In genomic region chr17:74815671-74816370, GRCh38 we compare ENCODE assay signal across 1 cellular context.
TF ChIP-seq lines count a peak whose summit lies in the region.

No MANE protein-coding gene starts in this region.

TF ChIP-seq in HepG2, 621 proteins besides CTCF, POLR2A, EP300 and RAD21:
- TF ChIP-seq ZSCAN21 (CRISPR knock-in tag; IDR thresholded peaks at IDR 0.05; ENCODE audit: borderline replicate concordance) (no peak), RNF2 (conservative IDR thresholded peaks at IDR 0.05; ENCODE audit: low read depth) (no peak), TAF15 (IDR thresholded peaks at IDR 0.05; ENCODE audit: low read depth, low read length, poor library complexity, severe bottlenecking) (no peak), TCF7L2 (IDR thresholded peaks at IDR 0.05; ENCODE audit: low read depth, low read length) (no peak), PBX2 (CRISPR knock-in tag; IDR thresholded peaks at IDR 0.05) (no peak), KDM2A (CRISPR knock-in tag; IDR thresholded peaks at IDR 0.05; ENCODE audit: borderline replicate concordance, low read depth) (no peak), RFX1 (IDR thresholded peaks at IDR 0.05) (no peak), ZNF563 (CRISPR knock-in tag; IDR thresholded peaks at IDR 0.05) (no peak), ZNF674 (CRISPR knock-in tag; IDR thresholded peaks at IDR 0.05; ENCODE audit: low read depth) (no peak), ZNF350 (CRISPR knock-in tag; IDR thresholded peaks at IDR 0.05; ENCODE audit: borderline replicate concordance, low read depth) (no peak), RAD51 (IDR thresholded peaks at IDR 0.05; ENCODE audit: borderline replicate concordance) (no peak), PHB2 (IDR thresholded peaks at IDR 0.05; ENCODE audit: partially characterized antibody) (no peak), ZNF556 (CRISPR knock-in tag; IDR thresholded peaks at IDR 0.05; ENCODE audit: borderline replicate concordance) (no peak), EEA1 (CRISPR knock-in tag; IDR thresholded peaks at IDR 0.05; ENCODE audit: borderline replicate concordance) (no peak), CSRNP2 (CRISPR knock-in tag; conservative IDR thresholded peaks at IDR 0.05; ENCODE audit: low read depth) (no peak), NFE2L2 (IDR thresholded peaks at IDR 0.05; ENCODE audit: low read length) (no peak)
